In the genomic region with DNA sequence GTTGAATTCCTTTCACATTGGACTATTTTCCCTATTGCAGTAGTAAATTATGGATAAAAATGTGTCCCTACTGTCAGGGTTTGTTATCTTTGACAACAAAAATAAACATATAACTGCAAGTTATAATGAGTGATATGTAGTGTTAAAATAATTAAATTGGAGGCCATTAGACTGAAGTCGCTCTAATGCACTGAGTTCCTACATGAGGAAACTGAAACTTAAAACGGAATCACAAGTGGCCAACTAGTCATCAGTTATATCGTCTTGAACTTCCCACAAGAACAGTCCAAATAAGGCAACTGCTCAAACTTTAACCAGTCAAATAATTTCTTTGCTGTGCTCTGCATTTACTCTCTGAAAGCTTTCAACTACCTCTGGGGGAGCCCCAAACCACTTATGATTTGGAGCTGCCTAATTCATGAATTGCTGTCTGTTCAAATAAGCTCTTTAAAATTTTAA, we compare ENCODE assay signal across 12 cellular contexts. TPM values are rescaled to one million over a fixed set of nuclear protein-coding genes. Genes with fewer than 3 reads are reported as not detected.
DNase-seq lines count a peak whose midpoint lies in the region; ATAC-seq and TF ChIP-seq lines count a peak whose summit lies in the region.
"Had no signal": no experiment of that assay in that cellular context is flagged by ENCODE, and none has a peak within 500 bp of the region (broad histone marks: within the 10 kb centered on the region; RNA-seq: fewer than 3 reads in every experiment).

No MANE protein-coding gene starts in this region.

- no peak overlapping the region for H3K4me3 ChIP-seq in epithelial cell of proximal tubule (ENCODE audit: low read depth, low read length)
- H3K4me3 ChIP-seq in tibial nerve: no peak overlapping the region
- H3K4me3 ChIP-seq: BLaER1 had no signal

- no peak for TF ChIP-seq EP300 in tibial nerve (IDR thresholded peaks at IDR 0.05)

- peaks cover 6% of the 10 kb centered on the region for H3K27me3 Mint-ChIP-seq in activated T-cell treated with anti-CD3 and anti-CD28 coated beads, Interleukin-2, amount 50 U/mL, for 24 hours

- H3K9me3 ChIP-seq in tibial nerve: no peaks in the 10 kb centered on the region

- H3K36me3 ChIP-seq in tibial nerve: no peaks in the 10 kb centered on the region
- H3K36me3 ChIP-seq: BLaER1 had no signal

- no peaks in the 10 kb centered on the region for H3K27me3 ChIP-seq in tibial nerve

- peaks cover 48% of the 10 kb centered on the region for H3K4me1 Mint-ChIP-seq in activated T-cell treated with anti-CD3 and anti-CD28 coated beads, Interleukin-2, amount 50 U/mL, for 24 hours (ENCODE audit: low read depth)

- H3K36me3 Mint-ChIP-seq in activated T-cell treated with anti-CD3 and anti-CD28 coated beads, Interleukin-2, amount 50 U/mL, for 24 hours (ENCODE audit: low read depth): peaks cover 9% of the 10 kb centered on the region

- H3K4me3 Mint-ChIP-seq in activated T-cell treated with anti-CD3 and anti-CD28 coated beads, Interleukin-2, amount 50 U/mL, for 24 hours: peak overlapping the region; percentile 3

- peaks cover 0 to 27% (median 0%) of the 10 kb centered on the region in 4 donors for H3K4me1 ChIP-seq in tibial nerve
- H3K4me1 ChIP-seq: BLaER1 had no signal

- no peaks in the 10 kb centered on the region for H3K9me3 Mint-ChIP-seq in activated T-cell treated with anti-CD3 and anti-CD28 coated beads, Interleukin-2, amount 50 U/mL, for 24 hours

- DNase-seq in activated T-cell treated with anti-CD3 and anti-CD28 coated beads, Interleukin-2, amount 50 U/mL, for 24 hours: no peak
- no peak for DNase-seq in activated T-cell treated with anti-CD3 and anti-CD28 coated beads, Interleukin-2, amount 50 U/mL, for 1 hour
- DNase-seq in NAMALWA (ENCODE audit: low spot score) (peak; percentile 58), epithelial cell of proximal tubule (ENCODE audit: low read depth) (peak; percentile 39), tibial nerve (ENCODE audit: low spot score in 2 of 2) (no peak), activated gamma-delta T cell (lab: John Stamatoyannopoulos, UW) (no peak)
- DNase-seq: aorta, NCI-H187 treated with DMSO at 0.1 percent for 48 hours had no signal

- TF ChIP-seq CTCF in epithelial cell of proximal tubule (conservative IDR thresholded peaks at IDR 0.05; ENCODE audit: low read depth, low read length) (no peak), tibial nerve (IDR thresholded peaks at IDR 0.05) (no peak)

- 62 to 75% methylated on average over 3 of the region's 3 CpGs for WGBS in tibial nerve, 2 donors

- peak overlapping the region in 3 of 4 donors; percentile 8 to 93 (median 10) for H3K27ac ChIP-seq in tibial nerve
- H3K27ac ChIP-seq: BLaER1 had no signal

- no peak for TF ChIP-seq POLR2A in tibial nerve (IDR thresholded peaks at IDR 0.05)

- H3K27ac Mint-ChIP-seq in activated T-cell treated with anti-CD3 and anti-CD28 coated beads, Interleukin-2, amount 50 U/mL, for 24 hours: peak overlapping the region; percentile 76

- no peak for ATAC-seq in HG03378 (IDR thresholded peaks at IDR 0.05; ENCODE audit: unreplicated experiment)
- ATAC-seq in GM18867 (IDR thresholded peaks at IDR 0.05; ENCODE audit: unreplicated experiment): no peak

RNA-seq across cellular contexts. Expression of a gene that starts 2.1 kb away (rescaled TPM):
- total RNA-seq in epithelial cell of proximal tubule (7.2 and 17.5 TPM in 2 replicates), tibial nerve (10 to 100 TPM; 17.0 to 24.0 (median 22.2) TPM)

RNA-seq across cellular contexts. Expression of a gene that starts 7.0 kb away (rescaled TPM):
- 26.8 and 46.1 TPM in 2 replicates for total RNA-seq in epithelial cell of proximal tubule
- 10 to 100 TPM; 24.3 to 35.2 (median 26.7) TPM for total RNA-seq in tibial nerve

RNA-seq across cellular contexts. Expression of a gene that starts 51.4 kb away (rescaled TPM):
- not detected in 2 replicates for total RNA-seq in epithelial cell of proximal tubule
- total RNA-seq in tibial nerve: not detected
- total RNA-seq: aorta, glomerular endothelial cell had no signal

Comparison
In these comparisons a context has a peak if more than half of its experiments do, and no peak if none do; other contexts are left out.
1. DNase-seq: peak in NAMALWA (single experiment) and epithelial cell of proximal tubule (single experiment); none in activated T-cell treated with anti-CD3 and anti-CD28 coated beads, Interleukin-2, amount 50 U/mL, for 24 hours (single experiment), activated T-cell treated with anti-CD3 and anti-CD28 coated beads, Interleukin-2, amount 50 U/mL, for 1 hour (single experiment), tibial nerve (0 of 2) and activated gamma-delta T cell (single experiment).